In the genomic region with DNA sequence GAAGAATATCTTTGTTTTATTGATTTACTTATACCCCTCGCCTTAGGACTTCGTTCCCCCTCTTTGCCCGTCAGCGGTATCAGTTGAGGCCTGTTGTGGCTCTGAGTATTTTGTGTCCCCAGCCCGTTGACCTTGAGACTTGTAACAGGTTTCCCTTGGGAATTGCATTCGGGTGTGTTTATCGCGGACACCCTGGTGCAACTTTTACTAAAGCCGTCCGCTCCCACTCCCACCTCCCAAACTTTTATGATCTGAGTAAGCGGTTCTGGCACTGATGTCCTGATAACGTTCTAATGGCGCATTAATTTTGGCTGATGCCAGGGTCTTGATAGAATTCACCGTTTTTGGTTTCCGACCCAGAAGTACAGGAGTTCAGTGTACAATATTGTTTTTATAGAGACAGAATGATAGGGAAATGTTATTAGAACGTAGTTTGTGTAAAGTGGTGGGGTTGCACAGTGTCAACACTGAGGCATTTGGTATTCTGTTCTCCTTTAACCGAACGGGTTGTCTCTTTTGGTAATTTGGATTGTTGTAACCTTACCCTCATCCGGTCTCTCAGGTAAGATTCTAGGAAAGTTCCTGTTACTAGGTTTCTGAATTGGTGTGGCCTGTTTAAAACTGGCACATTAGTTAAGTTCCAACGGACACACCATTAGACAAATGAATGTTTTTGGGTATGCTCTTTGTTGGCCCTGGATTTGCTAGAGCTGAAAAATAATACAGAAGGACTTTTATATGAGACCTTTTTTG, we compare ENCODE assay signal across 8 cellular contexts. TPM values are rescaled to one million over a fixed set of nuclear protein-coding genes. Genes with fewer than 3 reads are reported as not detected.
DNase-seq lines count a peak whose midpoint lies in the region; ATAC-seq and TF ChIP-seq lines count a peak whose summit lies in the region.

No MANE protein-coding gene starts in this region.

- TF ChIP-seq CTCF in Caco-2 (IDR thresholded peaks at IDR 0.05; ENCODE audit: insufficient read depth in 1 of 2, low read depth in 1 of 2, low read length in 1 of 2, severe bottlenecking in 1 of 2, unreplicated experiment in 1 of 2) = no peak
- TF ChIP-seq CTCF in heart right ventricle (IDR thresholded peaks at IDR 0.05) = no peak
- TF ChIP-seq CTCF in prostate gland (IDR thresholded peaks at IDR 0.05) = no peak

- H3K4me1 ChIP-seq in Caco-2 = peaks cover 11% of the 10 kb centered on the region; the same call in 1 of the 2 replicates
- H3K4me1 ChIP-seq in HUES6 (ENCODE audit: control insufficient read depth, insufficient read depth, low read length) = peaks cover 26% of the 10 kb centered on the region
- peaks cover 0 to 49% (median 38%) of the 10 kb centered on the region in 9 donors for H3K4me1 ChIP-seq in heart right ventricle
- peaks cover 4% of the 10 kb centered on the region for H3K4me1 ChIP-seq in prostate gland (replicated peaks)

- H3K9me3 ChIP-seq in Caco-2 (no peaks in the 10 kb centered on the region), HUES6 (ENCODE audit: control insufficient read depth, insufficient read depth, low read depth, low read length) (no peaks in the 10 kb centered on the region), heart right ventricle (no peaks in the 10 kb centered on the region), prostate gland (no peaks in the 10 kb centered on the region)

- ATAC-seq in heart right ventricle (peak; percentile 4 to 62 (median 20)), GM21390 (IDR thresholded peaks at IDR 0.05; ENCODE audit: unreplicated experiment) (no peak)

- WGBS in heart right ventricle, 2 donors = 1 to 2% methylated on average over 20 of the region's 20 CpGs
- WGBS in prostate gland = under 1% methylated on average over 20 of the region's 20 CpGs

- CTCF ChIA-PET in Caco-2 (lab: Charles Lee) = no interaction called here

- DNase-seq in Caco-2 (peak in 1 of 2 experiments; percentile 15), heart right ventricle (peak in 1 of 2 donors; percentile 32), prostate gland (ENCODE audit: low spot score) (peak; percentile 16), NCI-H446 treated with DMSO at 0.1 percent for 48 hours (lab: John Stamatoyannopoulos, UW) (no peak), NOMO-1 (lab: John Stamatoyannopoulos, UW; ENCODE audit: unreplicated experiment in 2 of 2) (no peak)

- TSS peak; percentile 31 for BruUV-seq in Caco-2 (replicated peaks; lab: Mats Ljungman, UMichigan)

- TF ChIP-seq POLR2A in prostate gland (IDR thresholded peaks at IDR 0.05) = no peak

- H3K27ac Mint-ChIP-seq in Caco-2 (ENCODE audit: unreplicated experiment) = peak overlapping the region; percentile 97
- H3K27ac Mint-ChIP-seq in activated naive CD8-positive, alpha-beta T cell = peak overlapping the region; percentile 94

- no peaks in the 10 kb centered on the region; the same call in 1 of the 2 replicates for H3K36me3 ChIP-seq in Caco-2 (ENCODE audit: control insufficient read depth, insufficient read depth, low read length)
- H3K36me3 ChIP-seq in HUES6 (ENCODE audit: control insufficient read depth, insufficient read depth, low read length) = peaks cover 55% of the 10 kb centered on the region
- peaks cover 0 to 57% (median 36%) of the 10 kb centered on the region in 9 donors for H3K36me3 ChIP-seq in heart right ventricle
- peaks cover 0 to 5% of the 10 kb centered on the region in 2 donors for H3K36me3 ChIP-seq in prostate gland

- H3K4me3 ChIP-seq in Caco-2 (ENCODE audit: low read depth, low read length) (peak overlapping the region; percentile 81), HUES6 (ENCODE audit: low read depth, low read length) (peak overlapping the region; percentile 94), heart right ventricle (peak overlapping the region; percentile 66 to 96 (median 82)), prostate gland (peak overlapping the region; percentile 75 to 76)

- no peaks in the 10 kb centered on the region for H3K27me3 Mint-ChIP-seq in Caco-2 (ENCODE audit: insufficient read depth, unreplicated experiment)
- H3K27me3 Mint-ChIP-seq in activated naive CD8-positive, alpha-beta T cell = no peaks in the 10 kb centered on the region

- POLR2A ChIA-PET in Caco-2 (lab: Charles Lee) = interaction anchor here (0.6 to 1.5 kb wide), 4 partner anchors 48 to 590 kb away, joined by 4 to 10 read pairs (median 8); a partner anchor contains a TSS

- H3K4me3 Mint-ChIP-seq in Caco-2 (ENCODE audit: unreplicated experiment) = peak overlapping the region; percentile 95
- H3K4me3 Mint-ChIP-seq in activated naive CD8-positive, alpha-beta T cell = peak overlapping the region; percentile 98

- peak overlapping the region; percentile 95 for H3K27ac ChIP-seq in HUES6 (ENCODE audit: low read depth, low read length)
- peak overlapping the region; percentile 86 to 99 (median 94) for H3K27ac ChIP-seq in heart right ventricle
- peak overlapping the region; percentile 82 to 89 for H3K27ac ChIP-seq in prostate gland

- peaks cover 14% of the 10 kb centered on the region for H3K4me1 Mint-ChIP-seq in Caco-2 (ENCODE audit: low read depth, unreplicated experiment)
- peaks cover 49% of the 10 kb centered on the region for H3K4me1 Mint-ChIP-seq in activated naive CD8-positive, alpha-beta T cell (ENCODE audit: low read depth)

- H3K9me3 Mint-ChIP-seq in Caco-2 (ENCODE audit: unreplicated experiment) = no peaks in the 10 kb centered on the region
- H3K9me3 Mint-ChIP-seq in activated naive CD8-positive, alpha-beta T cell (ENCODE audit: low read depth) = no peaks in the 10 kb centered on the region

- H3K36me3 Mint-ChIP-seq in Caco-2 (ENCODE audit: insufficient read depth, unreplicated experiment) = peaks cover 74% of the 10 kb centered on the region
- peaks cover 15% of the 10 kb centered on the region for H3K36me3 Mint-ChIP-seq in activated naive CD8-positive, alpha-beta T cell

- H3K27me3 ChIP-seq in Caco-2 (replicated peaks; ENCODE audit: control insufficient read depth, insufficient read depth, low read length) (no peaks in the 10 kb centered on the region), HUES6 (ENCODE audit: control insufficient read depth, insufficient read depth, low read length) (no peaks in the 10 kb centered on the region), heart right ventricle (no peaks in the 10 kb centered on the region), prostate gland (replicated peaks; ENCODE audit: insufficient read depth) (no peaks in the 10 kb centered on the region)

- intact Hi-C loops in Caco-2 (cut with micrococcal nuclease; ENCODE audit: unreplicated experiment) = loop anchor here (2.0 kb wide), 1 partner anchor 48 kb away; a partner anchor contains a TSS
- intact Hi-C loops in heart right ventricle (cut with DNase I) = loop anchor here in 2 of 10 donors (2.0 to 5.0 kb wide), 3 partner anchors 48 to 54 kb away; a partner anchor contains a TSS
- intact Hi-C loops in prostate gland (cut with DNase I) = no loop called here

- peak overlapping the region; percentile 97 for H3K9ac ChIP-seq in HUES6 (ENCODE audit: low read length)

RNA-seq across cellular contexts. Expression of a gene that starts 47.8 kb away (rescaled TPM):
- total RNA-seq in Caco-2 (2022) (23.4 and 26.4 TPM in 2 replicates), heart right ventricle (1 to 10 TPM in 1 of 10 donors, under 1 TPM in 4, not detected in 5; 0.18 to 1.0 (median 0.23) TPM), prostate gland (1 to 10 TPM; 1.1 to 4.6 TPM)
- under 1 TPM in 1 of 2 donors, not detected in 1; 0.33 TPM for polyA plus RNA-seq in heart right ventricle

RNA-seq across cellular contexts. Expression of a gene that starts 48.1 kb away (rescaled TPM):
- total RNA-seq in Caco-2 (2022) = 106 and 110 TPM in 2 replicates
- total RNA-seq in heart right ventricle = 10 to 100 TPM in 1 of 10 donors, 1 to 10 TPM in 6, under 1 TPM in 3; 0.81 to 16.6 (median 1.6) TPM
- polyA plus RNA-seq in heart right ventricle = under 1 TPM; 0.66 to 0.74 TPM
- total RNA-seq in prostate gland = 10 to 100 TPM in 1 of 2 donors, 1 to 10 TPM in 1; 3.9 to 28.2 TPM

RNA-seq across cellular contexts. Expression of a gene that starts 53.5 kb away (rescaled TPM):
- 129 and 139 TPM in 2 replicates for total RNA-seq in Caco-2 (2022)
- total RNA-seq in heart right ventricle = 100 to 1,000 TPM in 9 of 10 donors, 10 to 100 TPM in 1; 86.5 to 133 (median 120) TPM
- 10 to 100 TPM; 22.5 to 93.1 TPM for polyA plus RNA-seq in heart right ventricle
- total RNA-seq in prostate gland = 100 to 1,000 TPM in 1 of 2 donors, 10 to 100 TPM in 1; 97.0 to 174 TPM

RNA-seq across cellular contexts. Expression of a gene that starts 54.0 kb away (rescaled TPM):
- total RNA-seq in Caco-2 (2022) = not detected in 2 replicates
- total RNA-seq in heart right ventricle = not detected
- polyA plus RNA-seq in heart right ventricle = not detected
- 1 to 10 TPM in 1 of 2 donors, not detected in 1; 5.3 TPM for total RNA-seq in prostate gland
